In genomic region chr15:60004846-60005351, GRCh38 we compare ENCODE assay signal across 9 cellular contexts. TPM values are rescaled to one million over a fixed set of nuclear protein-coding genes. Genes with fewer than 3 reads are reported as not detected.
DNase-seq lines count a peak whose midpoint lies in the region; ATAC-seq and TF ChIP-seq lines count a peak whose summit lies in the region.
"Had no signal": no experiment of that assay in that cellular context is flagged by ENCODE, and none has a peak within 500 bp of the region (broad histone marks: within the 10 kb centered on the region; RNA-seq: fewer than 3 reads in every experiment).

No MANE protein-coding gene starts in this region.

- no peaks in the 10 kb centered on the region for H3K9me2 ChIP-seq in PC-9 (ENCODE audit: insufficient read depth)

- H3F3A ChIP-seq in PC-9 (ENCODE audit: insufficient read depth, low read depth): peaks cover 16% of the 10 kb centered on the region

- H3K9me3 ChIP-seq in PC-9 (ENCODE audit: insufficient read depth, low read depth) (no peaks in the 10 kb centered on the region), endodermal cell (ENCODE audit: control insufficient read depth, low read length) (no peaks in the 10 kb centered on the region)

- DNase-seq in EL (peak; percentile 37), PC-9 (no peak), endodermal cell (peak; percentile 86), progenitor cell of endocrine pancreas (ENCODE audit: low spot score, unreplicated experiment) (no peak), NCI-H2029 treated with DMSO at 0.1 percent for 48 hours (lab: John Stamatoyannopoulos, UW) (no peak), HEK293T (ENCODE audit: extremely low spot score) (no peak)
- DNase-seq in stimulated activated CD4-positive, alpha-beta T cell treated with anti-CD3 and anti-CD28 coated beads, Interleukin-4, amount 100 ng/mL, for 4 hours: no peak
- DNase-seq: dorsolateral prefrontal cortex had no signal

- H3K9ac ChIP-seq in endodermal cell (ENCODE audit: extremely low read depth, low read length, poor library complexity, severe bottlenecking): no peak overlapping the region

- H3K4me2 ChIP-seq in PC-9: peak overlapping the region; percentile 81

- H3K4me3 Mint-ChIP-seq in endodermal cell (peak overlapping the region; percentile 70), progenitor cell of endocrine pancreas (ENCODE audit: low read depth) (peak overlapping the region; percentile 61)

- H3K27me3 ChIP-seq in PC-9 (ENCODE audit: insufficient read depth, low read depth): no peaks in the 10 kb centered on the region
- peaks cover 100% of the 10 kb centered on the region for H3K27me3 ChIP-seq in endodermal cell (ENCODE audit: control insufficient read depth, insufficient read depth, low read length, poor library complexity, severe bottlenecking)

- no peak overlapping the region for H3K27ac Mint-ChIP-seq in endodermal cell
- no peak overlapping the region for H3K27ac Mint-ChIP-seq in progenitor cell of endocrine pancreas

- H3K9me3 Mint-ChIP-seq in endodermal cell (no peaks in the 10 kb centered on the region), progenitor cell of endocrine pancreas (ENCODE audit: low read depth) (no peaks in the 10 kb centered on the region)

- H3K4me1 ChIP-seq in PC-9 (replicated peaks; ENCODE audit: insufficient read depth) (peaks cover 28% of the 10 kb centered on the region), endodermal cell (ENCODE audit: control insufficient read depth, insufficient read depth, low read length) (peaks cover 16% of the 10 kb centered on the region)

- ATAC-seq in HG02763 (IDR thresholded peaks at IDR 0.05; ENCODE audit: unreplicated experiment): no peak

- CTCF ChIA-PET in PC-9 (lab: Charles Lee) (interaction anchor here (0.8 to 1.1 kb wide), 2 partner anchors 87 to 123 kb away, joined by 3 to 9 read pairs; no protein-coding TSS in a partner anchor), HEK293T (lab: Yijun Ruan, JAX) (interaction anchor here (0.7 to 1.5 kb wide), 4 partner anchors 11 to 234 kb away, joined by 3 to 4 read pairs (median 3); no protein-coding TSS in a partner anchor)

- H3K27me3 Mint-ChIP-seq in endodermal cell (ENCODE audit: insufficient read depth): peaks cover 87% of the 10 kb centered on the region
- H3K27me3 Mint-ChIP-seq in progenitor cell of endocrine pancreas: peaks cover 98% of the 10 kb centered on the region

- peak overlapping the region; percentile 95 for H3K27ac ChIP-seq in PC-9
- H3K27ac ChIP-seq in endodermal cell (ENCODE audit: low read depth, low read length): no peak overlapping the region
- H3K27ac ChIP-seq: dorsolateral prefrontal cortex had no signal

- H3K4me1 Mint-ChIP-seq in endodermal cell: peaks cover 73% of the 10 kb centered on the region
- peaks cover 28% of the 10 kb centered on the region for H3K4me1 Mint-ChIP-seq in progenitor cell of endocrine pancreas (ENCODE audit: low read depth)

- TF ChIP-seq CTCF in PC-9 (conservative IDR thresholded peaks at IDR 0.05) (no peak), endodermal cell (conservative IDR thresholded peaks at IDR 0.05) (no peak), progenitor cell of endocrine pancreas (IDR thresholded peaks at IDR 0.05; ENCODE audit: unreplicated experiment) (no peak)

- H2AFZ ChIP-seq in PC-9: peak overlapping the region; percentile 80; the same call in 1 of the 2 replicates

- H3K36me3 ChIP-seq in PC-9 (ENCODE audit: low read depth) (no peaks in the 10 kb centered on the region), endodermal cell (ENCODE audit: control insufficient read depth, insufficient read depth, low read length) (no peaks in the 10 kb centered on the region)

- POLR2A ChIA-PET in PC-9 (lab: Charles Lee; ENCODE audit: unreplicated experiment) (no interaction called here), HEK293T (lab: Yijun Ruan, JAX) (interaction anchor here (1.3 to 2.0 kb wide), 7 partner anchors 10 to 122 kb away, joined by 4 to 9 read pairs (median 5); no protein-coding TSS in a partner anchor)

- H3K36me3 Mint-ChIP-seq in endodermal cell (ENCODE audit: low read depth): no peaks in the 10 kb centered on the region
- H3K36me3 Mint-ChIP-seq in progenitor cell of endocrine pancreas (ENCODE audit: insufficient read depth): no peaks in the 10 kb centered on the region

- no peaks in the 10 kb centered on the region for H4K20me1 ChIP-seq in PC-9 (ENCODE audit: insufficient read depth)

- intact Hi-C loops in PC-9 (cut with micrococcal nuclease; ENCODE audit: unreplicated experiment): loop anchor here (2.0 to 10.0 kb wide), 4 partner anchors 86 to 280 kb away; no protein-coding TSS in a partner anchor

- BruUV-seq in PC-9 (replicated peaks; lab: Mats Ljungman, UMichigan): no TSS peak

- 0 to 1% methylated on average over 17 to 44 of the region's 44 CpGs for WGBS in endodermal cell (ENCODE audit: insufficient coverage in 1 of 2, insufficient read length in 1 of 2), 2 experiments

- H3K4me3 ChIP-seq in PC-9: peak overlapping the region; percentile 82
- peak overlapping the region; percentile 80 for H3K4me3 ChIP-seq in endodermal cell (ENCODE audit: low read length)

- H3K79me2 ChIP-seq in PC-9 (ENCODE audit: low read depth): peaks cover 11% of the 10 kb centered on the region

TF ChIP-seq in HEK293T, 16 proteins besides CTCF, POLR2A, EP300 and RAD21:
- TF ChIP-seq LEF1 (IDR thresholded peaks at IDR 0.05; ENCODE audit: borderline replicate concordance) (no peak), FOXM1 (IDR thresholded peaks at IDR 0.05; ENCODE audit: borderline replicate concordance) (no peak), ARNT (IDR thresholded peaks at IDR 0.05) (no peak), FOXA1 (IDR thresholded peaks at IDR 0.05) (no peak), TARDBP (IDR thresholded peaks at IDR 0.05) (no peak), ELF4 (IDR thresholded peaks at IDR 0.05) (no peak), CTBP1 (IDR thresholded peaks at IDR 0.05; ENCODE audit: borderline replicate concordance) (no peak), SUZ12 (IDR thresholded peaks at IDR 0.05) (no peak), L3MBTL2 (conservative IDR thresholded peaks at IDR 0.05) (no peak), SP1 (IDR thresholded peaks at IDR 0.05) (no peak), ZNF384 (IDR thresholded peaks at IDR 0.05) (no peak)

RNA-seq across cellular contexts. Expression of gene FOXB1, which starts 0.8 kb away (rescaled TPM):
- total RNA-seq in PC-9 (2021): 2.2 and 2.7 TPM in 2 replicates
- total RNA-seq in endodermal cell: under 1 TPM in 1 of 2 donors, not detected in 1; 0.73 TPM
- 10.3 TPM for polyA plus RNA-seq in endodermal cell (2013, experiment 1 of 2)
- 8.7 TPM for polyA plus RNA-seq in endodermal cell (2013, experiment 2 of 2)
- total RNA-seq in progenitor cell of endocrine pancreas: not detected in 2 replicates
- total RNA-seq: dorsolateral prefrontal cortex had no signal

Comparison
In these comparisons a context has a peak if more than half of its experiments do, and no peak if none do; other contexts are left out.
1. DNase-seq: peak in EL (single experiment) and endodermal cell (single experiment); none in PC-9 (0 of 2), progenitor cell of endocrine pancreas (single experiment), NCI-H2029 treated with DMSO at 0.1 percent for 48 hours (single experiment), stimulated activated CD4-positive, alpha-beta T cell treated with anti-CD3 and anti-CD28 coated beads, Interleukin-4, amount 100 ng/mL, for 4 hours (0 of 2) and HEK293T (single experiment).